In the genomic region with DNA sequence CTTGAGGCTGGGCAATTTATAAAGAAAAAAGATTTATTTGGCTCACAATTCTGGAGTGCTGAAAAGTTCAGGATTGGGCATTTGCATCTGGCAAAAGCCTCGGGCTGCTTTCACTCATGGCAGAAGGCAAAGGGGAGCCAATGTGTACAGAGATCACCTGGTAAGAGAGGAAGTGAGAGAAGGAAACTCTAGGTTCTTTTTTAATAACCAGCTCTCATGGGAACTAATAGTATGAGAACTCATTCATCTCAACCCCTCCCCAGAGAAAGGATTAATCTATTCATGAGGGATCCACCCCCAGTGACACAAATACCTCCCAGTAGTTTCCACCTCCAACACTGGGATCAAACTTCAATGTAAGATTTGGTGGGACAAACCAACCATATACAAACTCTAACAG, we compare ENCODE assay signal across 13 cellular contexts.
DNase-seq lines count a peak whose midpoint lies in the region; ATAC-seq and TF ChIP-seq lines count a peak whose summit lies in the region.
"Had no signal": no experiment of that assay in that cellular context is flagged by ENCODE, and none has a peak within 500 bp of the region (broad histone marks: within the 10 kb centered on the region; RNA-seq: fewer than 3 reads in every experiment).

No MANE protein-coding gene starts in this region.

- intact Hi-C loops in tibial artery (cut with DNase I; ENCODE audit: low total_unique reads), result no loop called here

- no peaks in the 10 kb centered on the region for H3K27me3 ChIP-seq in tibial artery
- H3K27me3 ChIP-seq: cardiac muscle cell had no signal

- no peaks in the 10 kb centered on the region for H3K4me1 ChIP-seq in tibial artery

- no peaks in the 10 kb centered on the region for H3K9me3 ChIP-seq in tibial artery

- ATAC-seq in GM19452 (IDR thresholded peaks at IDR 0.05; ENCODE audit: unreplicated experiment), result peak; percentile 65
- peak; percentile 64 for ATAC-seq in HG02938 (IDR thresholded peaks at IDR 0.05; ENCODE audit: unreplicated experiment)
- ATAC-seq: SK-N-SH treated with all-trans-retinoic acid at 6 μM for 48 hours had no signal

- H3K27ac ChIP-seq in tibial artery, result no peak overlapping the region
- no peak overlapping the region for H3K27ac ChIP-seq in substantia nigra (ENCODE audit: low read depth, low read length, poor library complexity, severe bottlenecking)
- H3K27ac ChIP-seq: cardiac muscle cell had no signal

- TF ChIP-seq CTCF in GM10266 (IDR thresholded peaks at IDR 0.05; ENCODE audit: control insufficient read depth, insufficient read depth, low read depth, missing control alignments) (no peak), tibial artery (IDR thresholded peaks at IDR 0.05) (no peak)

- peak; percentile 26 for DNase-seq in GM10266 (ENCODE audit: extremely low spot score)
- DNase-seq in NAMALWA (ENCODE audit: low spot score), result peak; percentile 72
- no peak for DNase-seq in tibial artery
- DNase-seq in substantia nigra (lab: John Stamatoyannopoulos, UW), result no peak
- DNase-seq in AML-193 (lab: John Stamatoyannopoulos, UW), result no peak
- no peak for DNase-seq in epidermal melanocyte (ENCODE audit: insufficient read length, low spot score)
- DNase-seq: activated CD8-positive, alpha-beta memory T cell treated with anti-CD3 and anti-CD28 coated beads, Interleukin-2, amount 50 U/mL, for 48 hours; CD4-positive, CD25-positive, alpha-beta regulatory T cell; NCI-H1694 treated with DMSO at 0.1 percent for 48 hours had no signal

- no peak overlapping the region for H3K4me3 ChIP-seq in tibial artery
- H3K4me3 ChIP-seq: cardiac muscle cell had no signal

- H3K36me3 ChIP-seq in tibial artery, result no peaks in the 10 kb centered on the region
- H3K36me3 ChIP-seq: cardiac muscle cell had no signal

Comparison
In these comparisons a context has a peak if more than half of its experiments do, and no peak if none do; other contexts are left out.
1. DNase-seq: peak in GM10266 (single experiment) and NAMALWA (single experiment); none in tibial artery (0 of 2), substantia nigra (0 of 49), AML-193 (0 of 2) and epidermal melanocyte (single experiment).